ENCODE assay signal across 8 cellular contexts in the genomic region with DNA sequence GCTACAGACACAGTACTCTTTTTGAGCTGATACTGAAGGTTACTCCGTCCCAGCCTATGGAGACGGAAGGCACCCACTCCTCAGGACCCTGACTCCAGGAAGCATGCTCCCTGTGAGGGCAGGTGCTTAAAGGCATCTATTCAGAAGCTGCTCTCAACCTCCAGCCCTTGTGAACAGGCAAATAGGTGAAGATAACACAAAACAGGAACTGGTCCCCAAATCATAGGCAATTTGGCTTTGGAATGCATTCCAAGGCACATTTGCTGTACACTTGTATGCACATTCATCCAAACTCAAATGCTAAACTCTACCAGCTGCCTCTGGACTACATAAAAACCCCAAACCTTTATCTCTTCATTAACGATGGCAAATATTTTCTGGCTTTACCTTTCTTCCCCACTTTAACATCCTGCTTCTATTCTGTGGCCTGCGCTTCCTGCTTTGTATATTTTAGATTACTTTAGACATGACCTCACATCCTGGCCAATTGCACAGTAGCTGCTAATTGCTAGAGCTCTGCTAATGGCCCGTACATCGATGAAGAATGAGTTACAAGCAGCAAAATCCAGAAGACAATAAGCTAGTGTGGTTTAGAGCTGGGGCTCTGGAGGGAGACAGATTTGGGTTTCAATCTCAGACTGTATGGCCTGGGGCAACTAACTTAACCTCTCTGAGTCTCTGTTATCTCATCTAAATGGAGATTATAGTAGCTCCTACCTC. TPM values are rescaled to one million over a fixed set of nuclear protein-coding genes. Genes with fewer than 3 reads are reported as not detected.
DNase-seq lines count a peak whose midpoint lies in the region; ATAC-seq and TF ChIP-seq lines count a peak whose summit lies in the region.

No MANE protein-coding gene starts in this region.

- ATAC-seq in heart left ventricle (peak in 1 of 4 donors; percentile 69), HG02870 (IDR thresholded peaks at IDR 0.05; ENCODE audit: unreplicated experiment) (peak; percentile 59), lung (ENCODE audit: insufficient read depth, low FRiP score) (no peak)

- no peak for TF ChIP-seq EP300 in ovary (IDR thresholded peaks at IDR 0.05)

- DNase-seq in heart left ventricle (no peak), right atrium auricular region (ENCODE audit: low spot score) (no peak), SK-MEL-5 (ENCODE audit: low read depth, low spot score) (peak; percentile 66), lung (ENCODE audit: low spot score) (no peak), LoVo (ENCODE audit: low spot score) (no peak), NCI-H187 treated with DMSO at 0.1 percent for 48 hours (lab: John Stamatoyannopoulos, UW) (no peak), ovary (no peak)

- in situ Hi-C loops in SK-MEL-5 (cut with HindIII; ENCODE audit: low pct_unique_long_range_greater_than_20kb, low sequenced_read_pairs), result no loop called here

- 54 to 69% (median 59%) methylated on average over 6 of the region's 6 CpGs for WGBS in heart left ventricle, 4 donors
- WGBS in lung, 2 donors, result 36 to 40% methylated on average over 6 of the region's 6 CpGs
- WGBS in ovary, 3 donors, result 70 to 76% (median 71%) methylated on average over 6 of the region's 6 CpGs

- TF ChIP-seq CTCF in heart left ventricle (IDR thresholded peaks at IDR 0.05) (no peak), right atrium auricular region (IDR thresholded peaks at IDR 0.05) (no peak), lung (IDR thresholded peaks at IDR 0.05; ENCODE audit: control extremely low read depth, extremely low read depth) (no peak), ovary (IDR thresholded peaks at IDR 0.05) (no peak)

- no peak overlapping the region for H3K4me3 ChIP-seq in heart left ventricle
- no peak overlapping the region for H3K4me3 ChIP-seq in right atrium auricular region
- no peak overlapping the region for H3K4me3 ChIP-seq in lung
- H3K4me3 ChIP-seq in ovary, result no peak overlapping the region

- H3K9me3 ChIP-seq in heart left ventricle (no peaks in the 10 kb centered on the region), right atrium auricular region (no peaks in the 10 kb centered on the region), lung (ENCODE audit: control insufficient read depth in 2 of 2, insufficient read depth in 1 of 2, low read length in 1 of 2) (no peaks in the 10 kb centered on the region), ovary (no peaks in the 10 kb centered on the region)

- H3K36me3 ChIP-seq in heart left ventricle (no peaks in the 10 kb centered on the region), right atrium auricular region (no peaks in the 10 kb centered on the region), lung (ENCODE audit: control insufficient read depth in 2 of 2, insufficient read depth in 2 of 2, low read length in 2 of 2) (no peaks in the 10 kb centered on the region), ovary (no peaks in the 10 kb centered on the region)

- peaks cover 0 to 67% (median 25%) of the 10 kb centered on the region in 12 donors for H3K4me1 ChIP-seq in heart left ventricle
- peaks cover 0 to 32% of the 10 kb centered on the region in 2 donors for H3K4me1 ChIP-seq in right atrium auricular region
- peaks cover 0 to 27% of the 10 kb centered on the region in 2 donors for H3K4me1 ChIP-seq in lung (ENCODE audit: control insufficient read depth in 2 of 2, insufficient read depth in 2 of 2, low read length in 2 of 2)
- H3K4me1 ChIP-seq in ovary (ENCODE audit: insufficient read depth), result no peaks in the 10 kb centered on the region

- peak overlapping the region in 8 of 12 donors; percentile 18 to 86 (median 44) for H3K27ac ChIP-seq in heart left ventricle
- no peak overlapping the region for H3K27ac ChIP-seq in right atrium auricular region
- peak overlapping the region; percentile 11 to 79 for H3K27ac ChIP-seq in lung (ENCODE audit: low read depth in 1 of 2, low read length in 1 of 2)
- no peak overlapping the region for H3K27ac ChIP-seq in ovary

- H3K27me3 ChIP-seq in heart left ventricle (no peaks in the 10 kb centered on the region), right atrium auricular region (no peaks in the 10 kb centered on the region), lung (ENCODE audit: control insufficient read depth, insufficient read depth) (no peaks in the 10 kb centered on the region), ovary (no peaks in the 10 kb centered on the region)

- intact Hi-C loops in heart left ventricle (cut with DNase I) (loop anchor here in 4 of 10 donors (5.0 to 10.0 kb wide), 2 partner anchors 53 to 55 kb away; partner anchors contain the start of gene SMIM20 (in 4 of the 4)), ovary (cut with DNase I) (no loop called here)

- no peak for TF ChIP-seq POLR2A in heart left ventricle (IDR thresholded peaks at IDR 0.05)
- TF ChIP-seq POLR2A in ovary (IDR thresholded peaks at IDR 0.05), result no peak

RNA-seq across cellular contexts. Expression of gene SEL1L3, which starts 3.2 kb away (rescaled TPM):
- total RNA-seq in heart left ventricle, result 10 to 100 TPM in 2 of 9 donors, 1 to 10 TPM in 7; 2.1 to 20.7 (median 3.6) TPM
- 1 to 10 TPM; 1.1 to 2.9 TPM for polyA plus RNA-seq in heart left ventricle
- total RNA-seq in right atrium auricular region, result 1 to 10 TPM; 5.4 to 7.2 TPM
- 70.0 and 74.7 TPM in 2 replicates for total RNA-seq in SK-MEL-5 (2014; rRNA removed; shearing (Covaris generic))
- polyA plus RNA-seq in SK-MEL-5 (2015; cell fraction: cytosol; rRNA removed), result 78.2 and 120 TPM in 2 replicates
- 65.2 and 69.3 TPM in 2 replicates for polyA plus RNA-seq in SK-MEL-5 (2015; cell fraction: nucleus; rRNA removed)
- 10 to 100 TPM; 75.8 to 93.3 TPM for total RNA-seq in lung
- 10 to 100 TPM; 29.2 to 38.3 TPM for polyA plus RNA-seq in lung
- 10 to 100 TPM in 3 of 7 donors, 1 to 10 TPM in 4; 5.0 to 27.7 (median 8.3) TPM for total RNA-seq in ovary
- polyA plus RNA-seq in ovary, result 10 to 100 TPM in 1 of 2 donors, 1 to 10 TPM in 1; 4.4 to 19.2 TPM

RNA-seq across cellular contexts. Expression of gene SMIM20, which starts 54.4 kb away (rescaled TPM):
- total RNA-seq in heart left ventricle, result 10 to 100 TPM; 27.4 to 50.8 (median 37.2) TPM
- polyA plus RNA-seq in heart left ventricle, result 10 to 100 TPM; 40.3 to 42.3 TPM
- total RNA-seq in right atrium auricular region, result 10 to 100 TPM; 27.8 to 52.1 TPM
- total RNA-seq in SK-MEL-5 (2014; rRNA removed; shearing (Covaris generic)), result 50.4 and 64.8 TPM in 2 replicates
- polyA plus RNA-seq in SK-MEL-5 (2015; cell fraction: cytosol; rRNA removed), result 27.6 and 31.2 TPM in 2 replicates
- polyA plus RNA-seq in SK-MEL-5 (2015; cell fraction: nucleus; rRNA removed), result 13.0 and 25.2 TPM in 2 replicates
- 10 to 100 TPM; 21.9 to 25.0 TPM for total RNA-seq in lung
- 10 to 100 TPM; 28.6 to 30.7 TPM for polyA plus RNA-seq in lung
- 10 to 100 TPM; 25.4 to 36.8 (median 28.6) TPM for total RNA-seq in ovary
- polyA plus RNA-seq in ovary, result 10 to 100 TPM; 38.5 to 46.9 TPM

Comparison
In these comparisons a context has a peak if more than half of its experiments do, and no peak if none do; other contexts are left out.
1. H3K27ac ChIP-seq: peak in heart left ventricle (8 of 12) and lung (2 of 2); none in right atrium auricular region (0 of 2) and ovary (0 of 2).